9 cellular contexts compared by ENCODE assay signal in genomic region chr16:88430185-88430523, GRCh38. TPM values are rescaled to one million over a fixed set of nuclear protein-coding genes. Genes with fewer than 3 reads are reported as not detected.
DNase-seq lines count a peak whose midpoint lies in the region; TF ChIP-seq lines count a peak whose summit lies in the region.
"Had no signal": no experiment of that assay in that cellular context is flagged by ENCODE, and none has a peak within 500 bp of the region (broad histone marks: within the 10 kb centered on the region; RNA-seq: fewer than 3 reads in every experiment).

No MANE protein-coding gene starts in this region.

- DNase-seq in activated T-cell treated with anti-CD3 and anti-CD28 coated beads, Interleukin-2, amount 50 U/mL, for 24 hours = peak; percentile 56
- DNase-seq in activated T-cell treated with anti-CD3 and anti-CD28 coated beads for 4 hours = no peak
- DNase-seq in activated naive CD4-positive, alpha-beta T cell treated with anti-CD3 and anti-CD28 coated beads, Interleukin-2, amount 50 U/mL, for 16 hours = peak; percentile 32
- DNase-seq in testis = no peak
- DNase-seq in HFFc6 = no peak
- DNase-seq in Ammon's horn (ENCODE audit: low spot score) = no peak
- no peak for DNase-seq in T1000 (lab: John Stamatoyannopoulos, UW)

- no peaks in the 10 kb centered on the region for H3K9me3 ChIP-seq in testis

- H3K4me3 ChIP-seq in testis = peak overlapping the region; percentile 44

- H3K36me3 Mint-ChIP-seq in activated T-cell treated with anti-CD3 and anti-CD28 coated beads, Interleukin-2, amount 50 U/mL, for 24 hours (ENCODE audit: low read depth) = no peaks in the 10 kb centered on the region
- H3K36me3 Mint-ChIP-seq in HFFc6 (ENCODE audit: low read depth) = no peaks in the 10 kb centered on the region

- 42% methylated on average over 13 of the region's 36 CpGs; no CpG with 5 or more reads in 1 of the 2 donors for WGBS in testis, 2 donors

- H3K4me3 Mint-ChIP-seq in activated T-cell treated with anti-CD3 and anti-CD28 coated beads, Interleukin-2, amount 50 U/mL, for 24 hours = peak overlapping the region; percentile 70
- H3K4me3 Mint-ChIP-seq in HFFc6 = no peak overlapping the region

- no peaks in the 10 kb centered on the region for H3K9me3 Mint-ChIP-seq in activated T-cell treated with anti-CD3 and anti-CD28 coated beads, Interleukin-2, amount 50 U/mL, for 24 hours
- H3K9me3 Mint-ChIP-seq in HFFc6 = no peaks in the 10 kb centered on the region
- H3K9me3 Mint-ChIP-seq: T-helper 1 cell treated with Interleukin-12 subunit alpha and Interleukin-12 subunit beta and Interleukin-4 antibody, amounts not matched to agents 30 μg/mL and 1 μg/mL, for 36 hours had no signal

- intact Hi-C loops in testis (cut with DNase I; ENCODE audit: low total_unique reads) = no loop called here

- H3K4me1 ChIP-seq in testis = no peaks in the 10 kb centered on the region

- H3K27ac ChIP-seq in layer of hippocampus (ENCODE audit: low read depth, low read length) = peak overlapping the region; percentile 38
- H3K27ac ChIP-seq in testis = peak overlapping the region in 1 of 2 donors; percentile 30

- H3K27me3 ChIP-seq in layer of hippocampus (ENCODE audit: control insufficient read depth, insufficient read depth, low read length) (peaks cover 4% of the 10 kb centered on the region), testis (no peaks in the 10 kb centered on the region)

- peaks cover 7% of the 10 kb centered on the region for H3K27me3 Mint-ChIP-seq in activated T-cell treated with anti-CD3 and anti-CD28 coated beads, Interleukin-2, amount 50 U/mL, for 24 hours
- no peaks in the 10 kb centered on the region; the same call in 1 of the 2 replicates for H3K27me3 Mint-ChIP-seq in HFFc6 (ENCODE audit: insufficient read depth)

- H3K36me3 ChIP-seq in testis (ENCODE audit: low read depth, missing control alignments) = no peaks in the 10 kb centered on the region

- TF ChIP-seq CTCF in testis (IDR thresholded peaks at IDR 0.05) (no peak), HFFc6 (IDR thresholded peaks at IDR 0.05) (no peak)

- H3K27ac Mint-ChIP-seq in activated T-cell treated with anti-CD3 and anti-CD28 coated beads, Interleukin-2, amount 50 U/mL, for 24 hours = no peak overlapping the region
- no peak overlapping the region for H3K27ac Mint-ChIP-seq in HFFc6

- peaks cover 11% of the 10 kb centered on the region for H3K4me1 Mint-ChIP-seq in activated T-cell treated with anti-CD3 and anti-CD28 coated beads, Interleukin-2, amount 50 U/mL, for 24 hours (ENCODE audit: low read depth)
- no peaks in the 10 kb centered on the region; the same call in 1 of the 2 replicates for H3K4me1 Mint-ChIP-seq in HFFc6 (ENCODE audit: low read depth)

- TF ChIP-seq POLR2A in testis (IDR thresholded peaks at IDR 0.05) = no peak

RNA-seq across cellular contexts. Expression of gene ZFPM1, which starts 22.9 kb away (rescaled TPM):
- total RNA-seq in testis = 10 to 100 TPM; 23.9 to 25.1 TPM
- polyA plus RNA-seq in testis (ENCODE audit: insufficient read depth, low read depth, low replicate concordance) = 12.8 TPM
- 1 to 10 TPM; 4.5 to 6.4 (median 5.1) TPM for total RNA-seq in HFFc6 (2021; fragmentation: NEBNext Ultra II Directional; extraction: Animal tissue kit (Norgen Biotek cat#: 25700))

RNA-seq across cellular contexts. Expression of gene ZNF469, which starts 47.4 kb away (rescaled TPM):
- 1 to 10 TPM; 2.2 to 2.8 TPM for total RNA-seq in testis
- polyA plus RNA-seq in testis (ENCODE audit: insufficient read depth, low read depth, low replicate concordance) = 0.98 TPM
- total RNA-seq in HFFc6 (2021; fragmentation: NEBNext Ultra II Directional; extraction: Animal tissue kit (Norgen Biotek cat#: 25700)) = 10 to 100 TPM in 3 of 6 experiments, 1 to 10 TPM in 3; 9.4 to 17.5 (median 10.1) TPM

Comparison
In these comparisons a context has a peak if more than half of its experiments do, and no peak if none do; other contexts are left out.
1. DNase-seq: peak in activated T-cell treated with anti-CD3 and anti-CD28 coated beads, Interleukin-2, amount 50 U/mL, for 24 hours (single experiment) and activated naive CD4-positive, alpha-beta T cell treated with anti-CD3 and anti-CD28 coated beads, Interleukin-2, amount 50 U/mL, for 16 hours (single experiment); none in activated T-cell treated with anti-CD3 and anti-CD28 coated beads for 4 hours (single experiment), testis (single experiment), HFFc6 (single experiment), Ammon's horn (single experiment) and T1000 (single experiment).